Comparison of ENCODE assay signal across 26 cellular contexts in the genomic region with DNA sequence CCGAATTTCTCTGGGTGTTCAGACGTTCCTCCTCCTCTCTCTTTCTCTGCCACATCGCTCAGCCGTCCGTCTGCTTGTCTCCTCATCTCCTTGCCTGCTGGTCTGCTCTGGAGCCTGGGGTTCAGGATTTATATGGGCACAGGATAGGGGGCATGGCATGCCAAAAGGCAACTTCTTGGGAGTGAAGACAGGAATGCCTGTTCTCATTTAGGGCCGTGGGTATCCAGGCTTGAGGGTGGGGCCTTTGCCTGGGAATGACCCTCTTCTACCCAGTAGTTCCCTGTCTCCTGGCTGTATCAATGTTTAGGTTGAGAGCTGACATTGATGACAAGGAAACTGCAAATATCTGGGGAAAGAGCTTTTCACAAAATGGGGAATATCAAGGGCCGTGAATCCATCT.
A peak's percentile ranks its signal among the peaks of the same experiment; 100 is the strongest.
DNase-seq lines count a peak whose midpoint lies in the region; ATAC-seq, FAIRE-seq and TF ChIP-seq lines count a peak whose summit lies in the region.
"Had no signal": no experiment of that assay in that cellular context is flagged by ENCODE, and none has a peak within 500 bp of the region (broad histone marks: within the 10 kb centered on the region; RNA-seq: fewer than 3 reads in every experiment).

No MANE protein-coding gene starts in this region.

- no peak overlapping the region for H3K4ac ChIP-seq in H1 (replicated peaks; ENCODE audit: insufficient read length, low read depth, low read length)
- no peak overlapping the region for H3K4ac ChIP-seq in neuronal stem cell (ENCODE audit: low read length)

- TF ChIP-seq POLR2A in H1 (IDR thresholded peaks at IDR 0.05; ENCODE audit: control extremely low read depth in 1 of 2, low read depth in 2 of 2, low read length in 2 of 2) = no peak

- H3K4me2 ChIP-seq in GM23338 = no peak overlapping the region
- no peak overlapping the region for H3K4me2 ChIP-seq in H1 (ENCODE audit: insufficient read depth in 1 of 2, low read depth in 2 of 2, low read length in 2 of 2)
- no peak overlapping the region for H3K4me2 ChIP-seq in neuronal stem cell (ENCODE audit: insufficient read depth, low read length, poor library complexity, severe bottlenecking)
- H3K4me2 ChIP-seq: A549; BLaER1 treated with 17β-estradiol and CSF1 and Interleukin-3, amounts not matched to agents 10 nM and 100 nM had no signal

- TF ChIP-seq CTCF in GM23338 (conservative IDR thresholded peaks at IDR 0.05; ENCODE audit: low read depth in 2 of 2) (no peak), H1 (IDR thresholded peaks at IDR 0.05; ENCODE audit: control extremely low read depth in 1 of 3, insufficient read depth in 1 of 3, low read depth in 1 of 3, low read length in 3 of 3) (no peak)

- H4K91ac ChIP-seq in H1 (replicated peaks; ENCODE audit: insufficient read length, low read length) (no peak overlapping the region), neuronal stem cell (ENCODE audit: low read depth, low read length, poor library complexity) (peak overlapping the region; percentile 31)

- H4K20me1 ChIP-seq in GM23338 (replicated peaks; ENCODE audit: insufficient read depth) (no peaks in the 10 kb centered on the region), H1 (replicated peaks in 1 of 2; ENCODE audit: control insufficient read depth in 1 of 2, insufficient read depth in 2 of 2, low read length in 2 of 2) (no peaks in the 10 kb centered on the region)
- H4K20me1 ChIP-seq: BLaER1 treated with 17β-estradiol and CSF1 and Interleukin-3, amounts not matched to agents 10 nM and 100 nM had no signal

- H3K27me3 ChIP-seq in GM23338 (ENCODE audit: insufficient read depth) (no peaks in the 10 kb centered on the region), H1 (replicated peaks in 1 of 4; ENCODE audit: control insufficient read depth in 3 of 4, extremely low read depth in 1 of 4, insufficient read depth in 3 of 4, low read length in 3 of 4) (no peaks in the 10 kb centered on the region), neuronal stem cell (ENCODE audit: control insufficient read depth in 3 of 3, insufficient read depth in 3 of 3, low read depth in 1 of 3, low read length in 3 of 3) (no peaks in the 10 kb centered on the region)
- H3K27me3 ChIP-seq: BE2C; BLaER1 treated with 17β-estradiol and CSF1 and Interleukin-3, amounts not matched to agents 10 nM and 100 nM had no signal

- H2BK12ac ChIP-seq in H1 (ENCODE audit: low read depth, low read length) (no peak overlapping the region), neuronal stem cell (ENCODE audit: low read length) (no peak overlapping the region)

- H3K9ac ChIP-seq in H1 (replicated peaks in 1 of 4; ENCODE audit: extremely low read depth in 1 of 4, low read depth in 3 of 4, low read length in 3 of 4) (no peak overlapping the region), neuronal stem cell (ENCODE audit: low read depth, low read length, poor library complexity) (no peak overlapping the region)
- H3K9ac ChIP-seq: BLaER1 treated with 17β-estradiol and CSF1 and Interleukin-3, amounts not matched to agents 10 nM and 100 nM; GM23248 had no signal

- H3K36me3 Mint-ChIP-seq in GM23338 (ENCODE audit: low read depth) = no peaks in the 10 kb centered on the region
- H3K36me3 Mint-ChIP-seq: CD14-positive monocyte had no signal

- 82% methylated on average over 7 of the region's 7 CpGs; no CpG with 5 or more reads in 1 of the 2 experiments for WGBS in H1 (ENCODE audit: extremely low coverage in 1 of 2, insufficient coverage in 1 of 2, insufficient read length in 1 of 2, insufficient replicate concordance in 2 of 2, low coverage in 1 of 2, low lambda C conversion rate in 2 of 2, missing lambda C conversion rate in 1 of 2), 2 experiments
- WGBS in neuronal stem cell (ENCODE audit: extremely low coverage in 2 of 2, insufficient read length in 2 of 2, insufficient replicate concordance in 1 of 2), 2 donors = no CpG with 5 or more reads among the region's 7 CpGs

- H3K56ac ChIP-seq in H1 (replicated peaks; ENCODE audit: insufficient read length, low read depth, low read length) = no peak overlapping the region

- H3K36me3 ChIP-seq in GM23338 (ENCODE audit: insufficient read depth) (no peaks in the 10 kb centered on the region), H1 (ENCODE audit: control insufficient read depth in 2 of 4, insufficient read depth in 4 of 4, low read length in 3 of 4) (no peaks in the 10 kb centered on the region), neuronal stem cell (replicated peaks in 1 of 2; ENCODE audit: control insufficient read depth in 2 of 2, insufficient read depth in 2 of 2, low read length in 2 of 2) (no peaks in the 10 kb centered on the region)
- H3K36me3 ChIP-seq: BE2C; BLaER1 treated with 17β-estradiol and CSF1 and Interleukin-3, amounts not matched to agents 10 nM and 100 nM; HAP-1 had no signal

- CTCF ChIA-PET in H1 (lab: Charles Lee; ENCODE audit: partially characterized antibody) = interaction anchor here (1.2 to 2.5 kb wide), 3 partner anchors 12 to 131 kb away, joined by 3 to 17 read pairs (median 7); no protein-coding TSS in a partner anchor

- H3K9me3 ChIP-seq in H1 (ENCODE audit: insufficient read depth in 2 of 2, low read depth in 1 of 2, low read length in 1 of 2) = no peaks in the 10 kb centered on the region
- no peaks in the 10 kb centered on the region for H3K9me3 ChIP-seq in neuronal stem cell (replicated peaks in 1 of 2; ENCODE audit: control insufficient read depth in 2 of 2, insufficient read depth in 1 of 2, low read depth in 1 of 2, low read length in 2 of 2)
- H3K9me3 ChIP-seq: A549; BE2C; BLaER1 treated with 17β-estradiol and CSF1 and Interleukin-3, amounts not matched to agents 10 nM and 100 nM; HAP-1 had no signal

- no peak overlapping the region for H3K23ac ChIP-seq in H1 (ENCODE audit: insufficient read length)
- no peak overlapping the region for H3K23ac ChIP-seq in neuronal stem cell (ENCODE audit: low read depth, low read length, poor library complexity)

- TF ChIP-seq EP300 in H1 (IDR thresholded peaks at IDR 0.05; ENCODE audit: borderline replicate concordance in 1 of 2, low read depth in 2 of 2, low read length in 2 of 2) = no peak

- H3K4me3 Mint-ChIP-seq in GM23338 = no peak overlapping the region
- H3K4me3 Mint-ChIP-seq: CD14-positive monocyte; CD4-positive, alpha-beta T cell; CD8-positive, alpha-beta memory T cell; HFFc6 had no signal

- no peaks in the 10 kb centered on the region for H3K23me2 ChIP-seq in H1 (ENCODE audit: low read depth, low read length)

- no peak for DNase-seq in GM23338 (ENCODE audit: low spot score)
- no peak for DNase-seq in H1 (ENCODE audit: low read depth in 1 of 2, low spot score in 2 of 2)
- no peak for DNase-seq in neuronal stem cell (ENCODE audit: low spot score)
- DNase-seq: 8988T; ACHN; AML-193; BE2C; CD4-positive, alpha-beta T cell; CD8-positive, alpha-beta memory T cell; DMS 273 treated with DMSO at 0.1 percent for 48 hours; DMS79; EL; GF-D8; GM23248; HFFc6 had no signal

- H2BK120ac ChIP-seq in H1 (replicated peaks; ENCODE audit: low read depth, low read length) (no peak overlapping the region), neuronal stem cell (ENCODE audit: low read depth, low read length) (no peak overlapping the region)

- H3K9me3 Mint-ChIP-seq in GM23338 = no peaks in the 10 kb centered on the region
- H3K9me3 Mint-ChIP-seq: CD4-positive, alpha-beta T cell had no signal

- H4K5ac ChIP-seq in H1 (ENCODE audit: insufficient read length, low read depth, low read length) = no peak overlapping the region

- H2BK5ac ChIP-seq in H1 (ENCODE audit: low read depth, low read length) (no peak overlapping the region), neuronal stem cell (ENCODE audit: low read length) (no peak overlapping the region)

- H3K79me2 ChIP-seq in GM23338 (replicated peaks; ENCODE audit: insufficient read depth) (no peaks in the 10 kb centered on the region), H1 (ENCODE audit: control insufficient read depth in 1 of 2, insufficient read depth in 2 of 2, low read length in 2 of 2) (no peaks in the 10 kb centered on the region)

- no peak for TF ChIP-seq RAD21 in H1 (IDR thresholded peaks at IDR 0.05 in 1 of 2, conservative IDR thresholded peaks at IDR 0.05 in 1 of 2; ENCODE audit: low read depth in 2 of 2, low read length in 2 of 2)

- H3K14ac ChIP-seq in H1 (ENCODE audit: insufficient read length) (no peak overlapping the region), neuronal stem cell (ENCODE audit: low read length) (no peak overlapping the region)

- H3K18ac ChIP-seq in H1 (ENCODE audit: extremely low read depth, low read length) (no peak overlapping the region), neuronal stem cell (ENCODE audit: low read length) (peak overlapping the region; percentile 60)

- H3K27ac ChIP-seq in GM23338 (ENCODE audit: low read depth) (no peak overlapping the region), H1 (ENCODE audit: low read depth, low read length) (no peak overlapping the region), neuronal stem cell (replicated peaks; ENCODE audit: low read length) (no peak overlapping the region)
- H3K27ac ChIP-seq: A549; BLaER1 treated with 17β-estradiol and CSF1 and Interleukin-3, amounts not matched to agents 10 nM and 100 nM; GM23248 had no signal

- peaks cover 26% of the 10 kb centered on the region for H3K4me1 ChIP-seq in GM23338 (ENCODE audit: insufficient read depth)
- H3K4me1 ChIP-seq in H1 (replicated peaks in 1 of 4; ENCODE audit: control insufficient read depth in 3 of 4, insufficient read depth in 4 of 4, low read length in 3 of 4) = peaks cover 0 to 14% (median 6%) of the 10 kb centered on the region in 4 experiments; a peak in 5 of 7 replicates
- peaks cover 0 to 20% of the 10 kb centered on the region in 2 donors for H3K4me1 ChIP-seq in neuronal stem cell (ENCODE audit: control insufficient read depth in 2 of 2, insufficient read depth in 1 of 2, low read depth in 1 of 2, low read length in 2 of 2)
- H3K4me1 ChIP-seq: A549, BE2C had no signal

- no peaks in the 10 kb centered on the region for H3F3A ChIP-seq in GM23338 (replicated peaks; ENCODE audit: low read depth)

- H3K4me3 ChIP-seq in GM23338 (no peak overlapping the region), H1 (ENCODE audit: extremely low read depth in 1 of 4, insufficient read depth in 2 of 4, low read depth in 3 of 4, low read length in 4 of 4) (no peak overlapping the region), neuronal stem cell (ENCODE audit: low read length in 2 of 2) (no peak overlapping the region)
- H3K4me3 ChIP-seq: A549; BLaER1 treated with 17β-estradiol and CSF1 and Interleukin-3, amounts not matched to agents 10 nM and 100 nM; GM23248; HAP-1 had no signal

- no peaks in the 10 kb centered on the region for H3K9me2 ChIP-seq in GM23338 (ENCODE audit: insufficient read depth)

- POLR2A ChIA-PET in H1 (lab: Charles Lee; ENCODE audit: partially characterized antibody) = no interaction called here

- H3K27me3 Mint-ChIP-seq in GM23338 (ENCODE audit: insufficient read depth, low read depth, poor library complexity) = peaks cover 3% of the 10 kb centered on the region

- no peak overlapping the region for H4K8ac ChIP-seq in H1 (ENCODE audit: extremely low read depth, insufficient read depth, low read length)
- H4K8ac ChIP-seq in neuronal stem cell (ENCODE audit: low read depth, low read length) = no peak overlapping the region

- peak overlapping the region; percentile 32; the same call in 1 of the 2 replicates for H2BK15ac ChIP-seq in H1 (ENCODE audit: low read length)
- no peak overlapping the region for H2BK15ac ChIP-seq in neuronal stem cell (ENCODE audit: low read length)

- H2AFZ ChIP-seq in GM23338 = peak overlapping the region; percentile 40; the same call in 1 of the 2 replicates
- H2AFZ ChIP-seq in H1 (ENCODE audit: low read length) = no peak overlapping the region
- no peak overlapping the region for H2AFZ ChIP-seq in neuronal stem cell (ENCODE audit: low read length)
- H2AFZ ChIP-seq: GM23248 had no signal

- H3K27ac Mint-ChIP-seq in GM23338 = peak overlapping the region; percentile 1; the same call in 1 of the 2 replicates
- H3K27ac Mint-ChIP-seq: CD4-positive, alpha-beta T cell; CD8-positive, alpha-beta memory T cell; HFFc6 had no signal

- no peak for FAIRE-seq in H1 (lab: Jason Lieb, UNC)
- FAIRE-seq: A549, D721Med, GM12891, GM18507, H54 had no signal

- ATAC-seq in GM23338 = no peak
- ATAC-seq in GM21723 (IDR thresholded peaks at IDR 0.05; ENCODE audit: unreplicated experiment) = no peak
- ATAC-seq in GM19397 (IDR thresholded peaks at IDR 0.05; ENCODE audit: unreplicated experiment) = no peak
- ATAC-seq in HG02610 (IDR thresholded peaks at IDR 0.05; ENCODE audit: unreplicated experiment) = no peak
- ATAC-seq: A549 had no signal

- H2BK20ac ChIP-seq in H1 (ENCODE audit: low read length) = no peak overlapping the region

- peaks cover 27% of the 10 kb centered on the region for H3K4me1 Mint-ChIP-seq in GM23338

- H3K79me1 ChIP-seq in H1 (ENCODE audit: low read depth, low read length) = no peaks in the 10 kb centered on the region
- H3K79me1 ChIP-seq in neuronal stem cell (ENCODE audit: low read depth, low read length) = no peaks in the 10 kb centered on the region

- H2AK5ac ChIP-seq in H1 (ENCODE audit: low read depth, low read length) = no peak overlapping the region
- H2AK5ac ChIP-seq in neuronal stem cell (ENCODE audit: low read depth, low read length) = no peak overlapping the region
